In genomic region chr1:160375788-160376524, GRCh38 we compare ENCODE assay signal across 1 cellular context.
TF ChIP-seq lines count a peak whose summit lies in the region.

No MANE protein-coding gene starts in this region.

TF ChIP-seq in IMR-90, 13 proteins besides CTCF, POLR2A, EP300 and RAD21:
- no peak for TF ChIP-seq RCOR1 (IDR thresholded peaks at IDR 0.05; ENCODE audit: insufficient replicate concordance, low read length)
- no peak for TF ChIP-seq SMC3 (IDR thresholded peaks at IDR 0.05; ENCODE audit: low read depth, low read length)
